ENCODE assay signal across 13 cellular contexts in the genomic region with DNA sequence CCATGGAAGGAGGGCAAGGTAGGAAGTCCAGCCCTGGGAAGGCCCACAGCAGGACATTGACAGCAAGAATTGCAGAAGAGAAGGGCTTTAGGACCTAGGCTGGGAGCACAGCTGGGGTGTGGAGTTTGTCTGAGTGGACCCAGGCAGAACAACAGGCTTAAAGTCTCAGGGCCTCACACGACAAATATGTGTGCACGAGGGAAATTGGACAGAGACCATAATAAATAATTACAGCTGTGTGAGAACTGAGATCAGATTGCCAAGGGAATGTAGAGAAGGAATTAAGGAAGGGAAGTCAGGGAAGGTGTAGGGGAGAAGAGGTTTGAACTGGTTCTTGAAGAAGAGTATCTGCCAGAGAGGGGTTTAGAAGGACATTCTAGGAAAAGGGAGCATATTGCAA.
DNase-seq lines count a peak whose midpoint lies in the region; ATAC-seq and TF ChIP-seq lines count a peak whose summit lies in the region.
"Had no signal": no experiment of that assay in that cellular context is flagged by ENCODE, and none has a peak within 500 bp of the region (broad histone marks: within the 10 kb centered on the region; RNA-seq: fewer than 3 reads in every experiment).

No MANE protein-coding gene starts in this region.

- no peaks in the 10 kb centered on the region for H3K27me3 ChIP-seq in smooth muscle cell (ENCODE audit: low read depth)
- H3K27me3 ChIP-seq in suprapubic skin, result no peaks in the 10 kb centered on the region
- no peaks in the 10 kb centered on the region for H3K27me3 ChIP-seq in gastroesophageal sphincter

- H3K9me3 Mint-ChIP-seq in stimulated activated naive B cell treated with anti-CD40 and anti-IgM and Interleukin-4, amounts not matched to agents 10 μg/mL and 1 μg/mL and 100 μg/mL, for 72 hours, result no peaks in the 10 kb centered on the region
- H3K9me3 Mint-ChIP-seq: CD8-positive, alpha-beta memory T cell had no signal

- no peaks in the 10 kb centered on the region for H4K20me1 ChIP-seq in smooth muscle cell (ENCODE audit: low read depth)

- peak overlapping the region; percentile 23 for H3K9ac ChIP-seq in smooth muscle cell (ENCODE audit: low read depth)
- H3K9ac ChIP-seq: SK-N-SH had no signal

- H3K27ac ChIP-seq in smooth muscle cell (ENCODE audit: low read depth) (peak overlapping the region; percentile 72), suprapubic skin (no peak overlapping the region), gastroesophageal sphincter (no peak overlapping the region)

- TF ChIP-seq CTCF in LNCaP clone FGC (IDR thresholded peaks at IDR 0.05; ENCODE audit: control insufficient read depth, extremely low read depth, insufficient read depth), result no peak
- TF ChIP-seq CTCF in fibroblast of villous mesenchyme (IDR thresholded peaks at IDR 0.05; ENCODE audit: insufficient read depth, low read depth, low read length), result no peak
- no peak for TF ChIP-seq CTCF in smooth muscle cell (IDR thresholded peaks at IDR 0.05; ENCODE audit: borderline replicate concordance, insufficient read depth, poor library complexity, severe bottlenecking)
- TF ChIP-seq CTCF in suprapubic skin (IDR thresholded peaks at IDR 0.05), result no peak
- TF ChIP-seq CTCF in gastroesophageal sphincter (IDR thresholded peaks at IDR 0.05), result no peak

- H3K4me1 ChIP-seq in smooth muscle cell (ENCODE audit: low read depth) (no peaks in the 10 kb centered on the region), suprapubic skin (no peaks in the 10 kb centered on the region), gastroesophageal sphincter (no peaks in the 10 kb centered on the region)

- no peak for TF ChIP-seq EP300 in suprapubic skin (IDR thresholded peaks at IDR 0.05)
- no peak for TF ChIP-seq EP300 in gastroesophageal sphincter (IDR thresholded peaks at IDR 0.05)

- H3K27ac Mint-ChIP-seq in stimulated activated naive B cell treated with anti-CD40 and anti-IgM and Interleukin-4, amounts not matched to agents 10 μg/mL and 1 μg/mL and 100 μg/mL, for 72 hours, result no peak overlapping the region

- H3K4me3 ChIP-seq in LNCaP clone FGC (ENCODE audit: low read depth, low read length) (no peak overlapping the region), fibroblast of villous mesenchyme (ENCODE audit: low read depth, low read length) (no peak overlapping the region), smooth muscle cell (no peak overlapping the region), suprapubic skin (no peak overlapping the region), gastroesophageal sphincter (no peak overlapping the region)

- no peak overlapping the region for H3K4me3 Mint-ChIP-seq in stimulated activated naive B cell treated with anti-CD40 and anti-IgM and Interleukin-4, amounts not matched to agents 10 μg/mL and 1 μg/mL and 100 μg/mL, for 72 hours
- H3K4me3 Mint-ChIP-seq: CD8-positive, alpha-beta memory T cell had no signal

- H2AFZ ChIP-seq in smooth muscle cell (ENCODE audit: low read depth), result no peak overlapping the region

- 26% methylated on average over 2 of the region's 2 CpGs for WGBS in smooth muscle cell (ENCODE audit: low lambda C conversion rate)
- 44% methylated on average over 2 of the region's 2 CpGs for WGBS in suprapubic skin
- 22% methylated on average over 2 of the region's 2 CpGs; no CpG with 5 or more reads in 1 of the 2 donors for WGBS in gastroesophageal sphincter (ENCODE audit: low coverage in 1 of 2), 2 donors

- H3K36me3 ChIP-seq in smooth muscle cell (ENCODE audit: low read depth) (no peaks in the 10 kb centered on the region), suprapubic skin (no peaks in the 10 kb centered on the region), gastroesophageal sphincter (no peaks in the 10 kb centered on the region)

- no peaks in the 10 kb centered on the region for H3K36me3 Mint-ChIP-seq in stimulated activated naive B cell treated with anti-CD40 and anti-IgM and Interleukin-4, amounts not matched to agents 10 μg/mL and 1 μg/mL and 100 μg/mL, for 72 hours

- H3K4me1 Mint-ChIP-seq in stimulated activated naive B cell treated with anti-CD40 and anti-IgM and Interleukin-4, amounts not matched to agents 10 μg/mL and 1 μg/mL and 100 μg/mL, for 72 hours, result no peaks in the 10 kb centered on the region
- H3K4me1 Mint-ChIP-seq: CD8-positive, alpha-beta memory T cell had no signal

- H3K4me2 ChIP-seq in smooth muscle cell, result peak overlapping the region; percentile 69
- H3K4me2 ChIP-seq: SK-N-SH had no signal

- H3K27me3 Mint-ChIP-seq in stimulated activated naive B cell treated with anti-CD40 and anti-IgM and Interleukin-4, amounts not matched to agents 10 μg/mL and 1 μg/mL and 100 μg/mL, for 72 hours, result peaks cover 21 to 28% of the 10 kb centered on the region in 2 donors

- peak; percentile 47 for DNase-seq in LNCaP clone FGC (ENCODE audit: low read depth)
- peak; percentile 51 for DNase-seq in fibroblast of villous mesenchyme (ENCODE audit: low read depth)
- peak; percentile 66 for DNase-seq in myocyte (ENCODE audit: low read depth)
- no peak for DNase-seq in smooth muscle cell (lab: John Stamatoyannopoulos, UW; ENCODE audit: unreplicated experiment)
- no peak for DNase-seq in suprapubic skin (ENCODE audit: low spot score in 2 of 2)
- DNase-seq in stimulated activated naive B cell treated with anti-CD40 and anti-IgM and Interleukin-4, amounts not matched to agents 10 μg/mL and 1 μg/mL and 100 μg/mL, for 72 hours, result no peak
- DNase-seq: CD8-positive, alpha-beta memory T cell; HCEC 1CT; NCI-H1048; NCI-H345; PC-3 had no signal

- H3K9me3 ChIP-seq in smooth muscle cell (replicated peaks; ENCODE audit: low read depth) (no peaks in the 10 kb centered on the region), suprapubic skin (no peaks in the 10 kb centered on the region), gastroesophageal sphincter (no peaks in the 10 kb centered on the region)
- H3K9me3 ChIP-seq: SK-N-SH had no signal

- TF ChIP-seq POLR2A in suprapubic skin (IDR thresholded peaks at IDR 0.05) (no peak), gastroesophageal sphincter (IDR thresholded peaks at IDR 0.05) (no peak)

- ATAC-seq in stimulated activated naive B cell treated with anti-CD40 and anti-IgM and Interleukin-4, amounts not matched to agents 10 μg/mL and 1 μg/mL and 100 μg/mL, for 72 hours (replicated peaks), result no peak
- ATAC-seq in gastroesophageal sphincter, result no peak

- peaks cover 22% of the 10 kb centered on the region for H3F3A ChIP-seq in smooth muscle cell (ENCODE audit: low read depth)

- H3K79me2 ChIP-seq in smooth muscle cell (ENCODE audit: low read depth), result no peaks in the 10 kb centered on the region

Comparison
In these comparisons a context has a peak if more than half of its experiments do, and no peak if none do; other contexts are left out.
1. DNase-seq: peak in LNCaP clone FGC (single experiment), fibroblast of villous mesenchyme (single experiment) and myocyte (single experiment); none in smooth muscle cell (single experiment), suprapubic skin (0 of 2) and stimulated activated naive B cell treated with anti-CD40 and anti-IgM and Interleukin-4, amounts not matched to agents 10 μg/mL and 1 μg/mL and 100 μg/mL, for 72 hours (single experiment).